25 cellular contexts compared by ENCODE assay signal in the genomic region with DNA sequence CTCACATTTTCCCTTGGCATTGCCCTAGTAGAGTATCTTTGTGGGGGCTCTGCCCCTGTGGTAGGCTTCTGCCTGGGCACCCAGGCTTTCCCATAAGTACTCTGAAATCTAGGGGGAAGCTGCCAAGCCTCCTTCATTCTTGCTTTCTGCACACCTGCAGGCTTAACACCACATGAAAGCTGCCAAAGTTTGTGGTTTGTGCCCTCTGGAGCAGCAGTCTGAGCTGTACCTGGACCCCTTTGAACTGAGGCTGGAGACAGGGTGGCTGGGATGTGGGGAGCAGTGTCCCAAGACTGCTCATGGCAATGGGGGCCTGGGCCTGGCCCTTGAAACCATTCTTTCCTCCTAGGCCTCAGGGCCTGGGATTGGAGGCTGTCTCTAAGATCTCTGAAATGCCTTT. TPM values are rescaled to one million over a fixed set of nuclear protein-coding genes. Genes with fewer than 3 reads are reported as not detected.
"Had no signal": no experiment of that assay in that cellular context is flagged by ENCODE, and none has a peak within 500 bp of the region (broad histone marks: within the 10 kb centered on the region; RNA-seq: fewer than 3 reads in every experiment).

No MANE protein-coding gene starts in this region.

- H3K27ac ChIP-seq: colonic mucosa, epithelial cell of prostate, esophagus squamous epithelium, gastrocnemius medialis, heart right ventricle, left lung, lower lobe of right lung had no signal

- FAIRE-seq: endometrium, islet of Langerhans, keratinocyte had no signal

- H3K9me3 ChIP-seq: colonic mucosa, esophagus squamous epithelium, gastrocnemius medialis, lower lobe of right lung had no signal

- H3K4me3 ChIP-seq: colonic mucosa, esophagus squamous epithelium, gastrocnemius medialis, heart right ventricle, left lung, lower lobe of right lung had no signal

- H3K36me3 ChIP-seq: colonic mucosa, esophagus squamous epithelium, gastrocnemius medialis, heart right ventricle, left lung, lower lobe of right lung had no signal

- ATAC-seq: effector memory CD8-positive, alpha-beta T cell; esophagus mucosa; gastrocnemius medialis; heart right ventricle; left cardiac atrium; left lung; left ventricle myocardium superior; lower lobe of right lung had no signal

- DNase-seq: colonic mucosa; cortex of kidney; effector CD8-positive, alpha-beta T cell; effector memory CD8-positive, alpha-beta T cell; endodermal cell; erythroblast; esophagus squamous epithelium; foreskin fibroblast; foreskin melanocyte; gastrocnemius medialis; glutamatergic neuron; head of caudate nucleus; heart right ventricle; hippocampal formation; left cardiac atrium; left lung; left ventricle myocardium superior; lower lobe of right lung; mesenchymal stem cell had no signal

- H3K27me3 ChIP-seq: colonic mucosa, esophagus squamous epithelium, gastrocnemius medialis, heart right ventricle, left lung had no signal

- H3K4me1 ChIP-seq: colonic mucosa, esophagus squamous epithelium, left lung, lower lobe of right lung had no signal

RNA-seq across cellular contexts. Expression of gene TMEM273, which starts 35.0 kb away (rescaled TPM):
- total RNA-seq: endodermal cell, mesothelial cell of epicardium had no signal
- polyA plus RNA-seq: keratinocyte had no signal
